Comparison of ENCODE assay signal across 1 cellular context in the genomic region with DNA sequence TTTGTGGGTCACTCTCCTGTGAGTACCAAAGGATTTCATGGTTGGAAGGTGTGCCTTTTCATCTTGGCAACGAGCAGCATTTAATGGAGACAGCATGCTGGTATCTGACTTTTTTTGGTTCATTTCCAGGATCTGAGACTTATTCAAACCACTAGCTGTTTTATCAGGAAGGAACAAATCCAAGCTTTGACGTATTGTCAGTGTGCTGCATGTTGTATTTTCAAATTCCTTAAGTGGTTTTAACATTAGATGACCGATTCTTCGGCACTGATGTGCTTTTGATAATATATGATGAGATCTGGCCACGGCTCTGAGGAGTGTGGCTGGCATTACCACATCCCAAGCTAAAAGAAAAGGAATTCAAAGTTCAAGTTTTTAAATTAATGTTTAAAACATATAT.
TF ChIP-seq lines count a peak whose summit lies in the region.

No MANE protein-coding gene starts in this region.

TF ChIP-seq in endothelial cell of umbilical vein, 7 proteins besides CTCF, POLR2A, EP300 and RAD21:
- TF ChIP-seq GATA2 (IDR thresholded peaks at IDR 0.05; ENCODE audit: insufficient read depth, insufficient read length, low read depth, low read length) = no peak
- TF ChIP-seq EZH2 (IDR thresholded peaks at IDR 0.05; ENCODE audit: borderline replicate concordance, low read depth, low read length, severe bottlenecking) = no peak
- TF ChIP-seq POLR2AphosphoS5 (IDR thresholded peaks at IDR 0.05; ENCODE audit: insufficient read depth, low read depth, low read length) = no peak
- TF ChIP-seq MAX (IDR thresholded peaks at IDR 0.05; ENCODE audit: insufficient read depth, insufficient read length) = no peak
- TF ChIP-seq MYC (IDR thresholded peaks at IDR 0.05; ENCODE audit: low read depth, low read length) = no peak
- no peak for TF ChIP-seq FOS (IDR thresholded peaks at IDR 0.05; ENCODE audit: borderline replicate concordance, insufficient read depth, low read length)
- TF ChIP-seq JUN (IDR thresholded peaks at IDR 0.05; ENCODE audit: borderline replicate concordance, insufficient read depth, insufficient read length, low read depth) = no peak
